ENCODE assay signal across 7 cellular contexts in genomic region chr16:3123986-3124886, GRCh38.
A peak's percentile ranks its signal among the peaks of the same experiment; 100 is the strongest.
DNase-seq lines count a peak whose midpoint lies in the region; ATAC-seq lines count a peak whose summit lies in the region.

No MANE protein-coding gene starts in this region.

- DNase-seq in NCI-H187 (lab: John Stamatoyannopoulos, UW) (peak; percentile 97 to 99), T-helper 2 cell (peak; percentile 91 to 97 (median 95)), anterior cingulate cortex (lab: John Stamatoyannopoulos, UW) (peak; percentile 57 to 97 (median 92)), hepatic stellate cell (ENCODE audit: low spot score) (peak; percentile 95), retina (peak; percentile 99)

- ATAC-seq in GM18502 (IDR thresholded peaks at IDR 0.05; ENCODE audit: poor library complexity, unreplicated experiment) (peak; percentile 82), HG02943 (IDR thresholded peaks at IDR 0.05; ENCODE audit: low read depth, unreplicated experiment) (peak; percentile 82)

Comparison
In these comparisons a context has a peak if more than half of its experiments do, and no peak if none do; other contexts are left out.
1. Peak in every context shown above with its lines: DNase-seq and ATAC-seq.